Comparison of ENCODE assay signal across 12 cellular contexts in the genomic region with DNA sequence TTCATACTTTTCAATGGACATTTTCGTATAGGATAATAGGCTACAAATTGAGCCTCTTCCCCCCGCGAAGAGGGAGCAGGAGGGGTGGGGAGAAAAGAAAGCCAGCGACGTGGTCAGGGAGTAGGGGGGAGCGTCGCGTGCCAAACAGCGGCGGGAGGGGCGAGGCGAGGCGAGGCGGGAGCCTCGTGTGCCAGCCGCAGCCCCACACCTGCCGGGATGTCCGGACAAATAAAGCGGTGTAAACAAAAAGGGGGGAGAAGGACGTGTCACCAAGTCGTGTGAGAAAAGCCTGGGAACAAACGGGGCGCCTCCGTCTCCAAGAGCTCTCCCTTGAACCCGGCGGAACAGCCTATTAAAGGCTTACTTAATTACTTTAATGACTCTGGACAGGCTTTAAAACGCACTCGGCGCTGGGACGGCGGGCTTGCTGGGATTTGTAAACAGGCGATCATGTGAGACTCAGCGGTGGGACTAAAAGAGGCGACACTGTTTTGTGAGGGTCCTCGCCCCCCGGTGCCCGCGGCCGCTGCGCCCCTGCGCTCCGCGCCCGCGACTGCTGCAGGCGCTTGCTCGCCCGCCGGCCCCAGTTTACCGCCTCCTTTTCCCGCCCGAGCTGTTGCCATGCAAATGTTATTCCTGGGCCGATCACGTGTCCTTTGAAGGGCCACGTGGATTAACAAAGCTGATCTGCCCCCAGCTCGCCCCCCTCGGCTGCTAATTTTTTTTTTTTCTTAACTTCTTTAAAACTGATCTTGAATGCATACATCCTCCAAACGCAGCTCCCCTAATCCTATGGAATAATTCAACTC.
A peak's percentile ranks its signal among the peaks of the same experiment; 100 is the strongest.
DNase-seq lines count a peak whose midpoint lies in the region; ATAC-seq and TF ChIP-seq lines count a peak whose summit lies in the region.
"Had no signal": no experiment of that assay in that cellular context is flagged by ENCODE, and none has a peak within 500 bp of the region (broad histone marks: within the 10 kb centered on the region; RNA-seq: fewer than 3 reads in every experiment).

A gene with protein sequence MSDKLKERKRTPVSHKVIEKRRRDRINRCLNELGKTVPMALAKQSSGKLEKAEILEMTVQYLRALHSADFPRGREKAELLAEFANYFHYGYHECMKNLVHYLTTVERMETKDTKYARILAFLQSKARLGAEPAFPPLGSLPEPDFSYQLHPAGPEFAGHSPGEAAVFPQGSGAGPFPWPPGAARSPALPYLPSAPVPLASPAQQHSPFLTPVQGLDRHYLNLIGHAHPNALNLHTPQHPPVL (plus strand): TSS at position 527 of the 809 bp plus-strand sequence. CDS start 439 bp downstream, outside the sequence.

- peak within 1 kb of the TSS; percentile 34; the same call in 1 of the 2 replicates for H3K27ac ChIP-seq in C4-2B
- H3K27ac ChIP-seq in VCaP, result peak within 1 kb of the TSS; percentile 40; the same call in 1 of the 2 replicates
- H3K27ac ChIP-seq: epithelial cell of prostate had no signal

- ATAC-seq in GM19452 (IDR thresholded peaks at IDR 0.05; ENCODE audit: unreplicated experiment), result no peak
- ATAC-seq in HG02981 (IDR thresholded peaks at IDR 0.05; ENCODE audit: unreplicated experiment), result no peak
- ATAC-seq in HG02588 (IDR thresholded peaks at IDR 0.05; ENCODE audit: unreplicated experiment), result no peak

- no peak for TF ChIP-seq CTCF in C4-2B (conservative IDR thresholded peaks at IDR 0.05)
- TF ChIP-seq CTCF in GM13976 (IDR thresholded peaks at IDR 0.05; ENCODE audit: borderline replicate concordance, control extremely low read depth, extremely low read depth, insufficient read depth, missing control alignments), result no peak
- no peak for TF ChIP-seq CTCF in VCaP (conservative IDR thresholded peaks at IDR 0.05)

- in situ Hi-C loops in GM13976 (cut with MboI; ENCODE audit: low sequenced_read_pairs, unreplicated experiment), result no loop called here

- DNase-seq in GM13976 (ENCODE audit: low spot score), result peak; percentile 23
- peak; percentile 52 for DNase-seq in iPS-NIHi11 (ENCODE audit: low spot score)
- DNase-seq in hippocampal formation (lab: John Stamatoyannopoulos, UW), result no peak
- DNase-seq: CD4-positive, alpha-beta memory T cell; HFFc6; hypothalamus had no signal

Comparison
In these comparisons a context has a peak if more than half of its experiments do, and no peak if none do; other contexts are left out.
1. DNase-seq: peak in GM13976 (single experiment) and iPS-NIHi11 (single experiment); none in hippocampal formation (0 of 2).